Comparison of ENCODE assay signal across 20 cellular contexts in the genomic region with DNA sequence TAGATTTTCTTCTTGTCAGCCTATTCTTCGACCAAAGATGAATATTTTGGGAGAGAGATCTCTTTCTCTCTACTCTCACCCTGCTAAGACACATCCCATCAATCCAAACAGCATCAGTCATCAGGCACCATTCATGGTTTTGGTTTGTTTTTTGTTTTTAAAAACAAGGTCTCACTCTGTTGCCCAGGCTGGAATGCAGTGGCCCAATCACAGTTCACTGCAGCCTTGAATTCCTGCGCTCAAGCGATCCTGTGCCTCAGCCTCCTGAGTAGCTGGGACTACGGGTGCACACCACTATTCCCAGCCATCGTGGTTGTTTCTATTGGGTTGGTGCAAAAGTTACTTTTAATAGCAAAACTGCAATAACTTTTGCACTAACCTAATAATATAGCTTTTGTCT.
"Had no signal": no experiment of that assay in that cellular context is flagged by ENCODE, and none has a peak within 500 bp of the region (broad histone marks: within the 10 kb centered on the region; RNA-seq: fewer than 3 reads in every experiment).

No MANE protein-coding gene starts in this region.

- H3K27me3 Mint-ChIP-seq: stimulated activated naive B cell treated with anti-CD40 and anti-IgM and Interleukin-4, amounts not matched to agents 10 μg/mL and 1 μg/mL and 100 μg/mL, for 72 hours; type B pancreatic cell had no signal

- H3K9me3 Mint-ChIP-seq: naive thymus-derived CD4-positive, alpha-beta T cell; nephron progenitor cell; type B pancreatic cell had no signal

- H3K27ac ChIP-seq: dorsolateral prefrontal cortex, left ventricle myocardium inferior, lower lobe of right lung, prostate gland, right lobe of liver, stomach had no signal

- H3K9me3 ChIP-seq: left ventricle myocardium inferior, lower lobe of right lung, prostate gland, right lobe of liver, stomach had no signal

- H3K4me1 ChIP-seq: prostate gland had no signal

- H3K4me3 Mint-ChIP-seq: naive thymus-derived CD4-positive, alpha-beta T cell; nephron progenitor cell; stimulated activated naive B cell treated with anti-CD40 and anti-IgM and Interleukin-4, amounts not matched to agents 10 μg/mL and 1 μg/mL and 100 μg/mL, for 72 hours; type B pancreatic cell had no signal

- H3K9ac ChIP-seq: parathyroid adenoma had no signal

- H3K36me3 ChIP-seq: left ventricle myocardium inferior, lower lobe of right lung, prostate gland, right lobe of liver, stomach had no signal

- H3K27me3 ChIP-seq: dorsolateral prefrontal cortex, right lobe of liver, stomach had no signal

- ATAC-seq: left cardiac atrium; lower lobe of right lung; naive thymus-derived CD4-positive, alpha-beta T cell; right lobe of liver; stimulated activated naive B cell treated with anti-CD40 and anti-IgM and Interleukin-4, amounts not matched to agents 10 μg/mL and 1 μg/mL and 100 μg/mL, for 72 hours had no signal

- H3K27ac Mint-ChIP-seq: naive thymus-derived CD4-positive, alpha-beta T cell; nephron progenitor cell; stimulated activated naive B cell treated with anti-CD40 and anti-IgM and Interleukin-4, amounts not matched to agents 10 μg/mL and 1 μg/mL and 100 μg/mL, for 72 hours; type B pancreatic cell had no signal

- DNase-seq: cortex of kidney; dorsolateral prefrontal cortex; effector CD8-positive, alpha-beta T cell; foreskin melanocyte; head of caudate nucleus; hypothalamus; left cardiac atrium; left ventricle myocardium inferior; lower lobe of right lung; naive thymus-derived CD4-positive, alpha-beta T cell; nephron progenitor cell; retina; right lobe of liver; stimulated activated CD4-positive, alpha-beta T cell treated with anti-CD3 and anti-CD28 coated beads, Interleukin-2, amount 100 ng/mL, for 24 hours; stimulated activated CD4-positive, alpha-beta T cell treated with anti-CD3 and anti-CD28 coated beads, Interleukin-4, amount 100 ng/mL, for 4 hours; stimulated activated naive B cell treated with anti-CD40 and anti-IgM and Interleukin-4, amounts not matched to agents 10 μg/mL and 1 μg/mL and 100 μg/mL, for 72 hours; stomach had no signal

- H3K4me3 ChIP-seq: dorsolateral prefrontal cortex, left ventricle myocardium inferior, lower lobe of right lung, prostate gland, right lobe of liver, stomach had no signal

- H3K79me2 ChIP-seq: parathyroid adenoma had no signal
